In genomic region chrX:7088968-7089615, GRCh38 we compare ENCODE assay signal across 8 cellular contexts. TPM values are rescaled to one million over a fixed set of nuclear protein-coding genes. Genes with fewer than 3 reads are reported as not detected.
DNase-seq lines count a peak whose midpoint lies in the region; ATAC-seq and TF ChIP-seq lines count a peak whose summit lies in the region.

No MANE protein-coding gene starts in this region.

- no peaks in the 10 kb centered on the region for H3K36me3 ChIP-seq in naive thymus-derived CD4-positive, alpha-beta T cell (ENCODE audit: control insufficient read depth in 2 of 3, insufficient read depth in 3 of 3, low read length in 3 of 3)

- peak; percentile 47 for ATAC-seq in HG02970 (IDR thresholded peaks at IDR 0.05; ENCODE audit: low FRiP score, unreplicated experiment)
- ATAC-seq in activated CD8-positive, alpha-beta T cell treated with anti-CD3 and anti-CD28 coated beads for 36 hours = peak; percentile 67
- ATAC-seq in naive thymus-derived CD4-positive, alpha-beta T cell = peak; percentile 64

- no peaks in the 10 kb centered on the region for H3K27me3 ChIP-seq in naive thymus-derived CD4-positive, alpha-beta T cell (ENCODE audit: control insufficient read depth in 2 of 2, insufficient read depth in 2 of 2, low read length in 2 of 2)

- peaks cover 11 to 21% of the 10 kb centered on the region in 2 donors for H3K4me1 ChIP-seq in naive thymus-derived CD4-positive, alpha-beta T cell (ENCODE audit: control insufficient read depth in 2 of 2, insufficient read depth in 2 of 2, low read length in 2 of 2)

- POLR2A ChIA-PET in activated CD8-positive, alpha-beta T cell treated with anti-CD3 and anti-CD28 coated beads for 36 hours (lab: Charles Lee) = no interaction called here
- POLR2A ChIA-PET in naive thymus-derived CD4-positive, alpha-beta T cell (lab: Charles Lee) = no interaction called here

- no peak overlapping the region for H3K4me3 ChIP-seq in naive thymus-derived CD4-positive, alpha-beta T cell (ENCODE audit: low read length)

- peak overlapping the region; percentile 52 for H3K27ac Mint-ChIP-seq in activated CD8-positive, alpha-beta T cell treated with anti-CD3 and anti-CD28 coated beads for 36 hours
- H3K27ac Mint-ChIP-seq in naive thymus-derived CD4-positive, alpha-beta T cell = peak overlapping the region; percentile 8 to 93 (median 75)

- peak; percentile 35 for TF ChIP-seq CTCF in activated CD8-positive, alpha-beta T cell treated with anti-CD3 and anti-CD28 coated beads for 36 hours (IDR thresholded peaks at IDR 0.05)

- no peak overlapping the region for H3K4me3 Mint-ChIP-seq in activated CD8-positive, alpha-beta T cell treated with anti-CD3 and anti-CD28 coated beads for 36 hours
- peak overlapping the region in 8 of 10 donors; percentile 5 to 55 (median 46) for H3K4me3 Mint-ChIP-seq in naive thymus-derived CD4-positive, alpha-beta T cell

- no peaks in the 10 kb centered on the region for H3K9me3 Mint-ChIP-seq in activated CD8-positive, alpha-beta T cell treated with anti-CD3 and anti-CD28 coated beads for 36 hours
- H3K9me3 Mint-ChIP-seq in naive thymus-derived CD4-positive, alpha-beta T cell = no peaks in the 10 kb centered on the region

- no peaks in the 10 kb centered on the region for H3K27me3 Mint-ChIP-seq in activated CD8-positive, alpha-beta T cell treated with anti-CD3 and anti-CD28 coated beads for 36 hours
- H3K27me3 Mint-ChIP-seq in naive thymus-derived CD4-positive, alpha-beta T cell = no peaks in the 10 kb centered on the region

- H3K9me3 ChIP-seq in naive thymus-derived CD4-positive, alpha-beta T cell (ENCODE audit: control insufficient read depth in 2 of 3, low read length in 3 of 3) = no peaks in the 10 kb centered on the region

- peak; percentile 9 for DNase-seq in DMS53 (lab: John Stamatoyannopoulos, UW)
- no peak for DNase-seq in DMS53 treated with DMSO at 0.1 percent for 48 hours (lab: John Stamatoyannopoulos, UW; ENCODE audit: unreplicated experiment)
- peak; percentile 68 for DNase-seq in activated CD8-positive, alpha-beta T cell treated with anti-CD3 and anti-CD28 coated beads for 36 hours
- peak in 7 of 9 donors; percentile 40 to 73 (median 58) for DNase-seq in naive thymus-derived CD4-positive, alpha-beta T cell
- no peak for DNase-seq in SHP77 treated with DMSO at 0.1 percent for 48 hours (lab: John Stamatoyannopoulos, UW)
- DNase-seq in GDM1 (lab: John Stamatoyannopoulos, UW) = no peak
- DNase-seq in NCI-H187 (lab: John Stamatoyannopoulos, UW) = no peak

- peak overlapping the region; percentile 34 for H3K27ac ChIP-seq in naive thymus-derived CD4-positive, alpha-beta T cell (ENCODE audit: low read depth, low read length)

- H3K36me3 Mint-ChIP-seq in activated CD8-positive, alpha-beta T cell treated with anti-CD3 and anti-CD28 coated beads for 36 hours (ENCODE audit: low read depth) = peaks cover 2% of the 10 kb centered on the region
- peaks cover 0 to 2% (median 0%) of the 10 kb centered on the region in 5 donors for H3K36me3 Mint-ChIP-seq in naive thymus-derived CD4-positive, alpha-beta T cell

- CTCF ChIA-PET in activated CD8-positive, alpha-beta T cell treated with anti-CD3 and anti-CD28 coated beads for 36 hours (lab: Charles Lee) = no interaction called here
- CTCF ChIA-PET in naive thymus-derived CD4-positive, alpha-beta T cell (lab: Charles Lee) = interaction anchor here (0.6 kb wide), 1 partner anchor 12 kb away, joined by 3 read pairs; no protein-coding TSS in a partner anchor

- intact Hi-C loops in activated CD8-positive, alpha-beta T cell treated with anti-CD3 and anti-CD28 coated beads for 36 hours (cut with micrococcal nuclease) = no loop called here
- intact Hi-C loops in naive thymus-derived CD4-positive, alpha-beta T cell (cut with micrococcal nuclease) = loop anchor here (1.0 to 10.0 kb wide), 3 partner anchors 20 to 1064 kb away; partner anchors contain the start of gene PNPLA4 (in 1 of the 2)

- peaks cover 52% of the 10 kb centered on the region for H3K4me1 Mint-ChIP-seq in activated CD8-positive, alpha-beta T cell treated with anti-CD3 and anti-CD28 coated beads for 36 hours (ENCODE audit: low read depth)
- peaks cover 14 to 83% (median 48%) of the 10 kb centered on the region in 7 donors for H3K4me1 Mint-ChIP-seq in naive thymus-derived CD4-positive, alpha-beta T cell

RNA-seq across cellular contexts. Expression of gene STS, which starts 58.4 kb away (rescaled TPM):
- total RNA-seq in activated CD8-positive, alpha-beta T cell treated with anti-CD3 and anti-CD28 coated beads for 36 hours = under 1 TPM; 0.50 to 0.72 TPM
- 1 to 10 TPM in 2 of 5 experiments, under 1 TPM in 3; 0.51 to 2.3 (median 0.93) TPM for total RNA-seq in naive thymus-derived CD4-positive, alpha-beta T cell
- under 1 TPM; 0.21 to 0.53 TPM for polyA plus RNA-seq in naive thymus-derived CD4-positive, alpha-beta T cell

RNA-seq across cellular contexts. Expression of gene PUDP, which starts 58.9 kb away (rescaled TPM):
- total RNA-seq in activated CD8-positive, alpha-beta T cell treated with anti-CD3 and anti-CD28 coated beads for 36 hours = 10 to 100 TPM; 16.6 to 18.4 TPM
- 10 to 100 TPM in 3 of 5 experiments, 1 to 10 TPM in 2; 6.2 to 12.9 (median 10.5) TPM for total RNA-seq in naive thymus-derived CD4-positive, alpha-beta T cell
- polyA plus RNA-seq in naive thymus-derived CD4-positive, alpha-beta T cell = 10 to 100 TPM in 1 of 2 donors, 1 to 10 TPM in 1; 8.1 to 16.5 TPM

Comparison
In these comparisons a context has a peak if more than half of its experiments do, and no peak if none do; other contexts are left out.
1. DNase-seq: peak in DMS53 (single experiment), activated CD8-positive, alpha-beta T cell treated with anti-CD3 and anti-CD28 coated beads for 36 hours (single experiment) and naive thymus-derived CD4-positive, alpha-beta T cell (7 of 9); none in DMS53 treated with DMSO at 0.1 percent for 48 hours (single experiment), SHP77 treated with DMSO at 0.1 percent for 48 hours (single experiment), GDM1 (single experiment) and NCI-H187 (0 of 2).
2. Peak in every context shown above with its lines, with median percentiles within 50 percentile points of each other: ATAC-seq.